In the genomic region with DNA sequence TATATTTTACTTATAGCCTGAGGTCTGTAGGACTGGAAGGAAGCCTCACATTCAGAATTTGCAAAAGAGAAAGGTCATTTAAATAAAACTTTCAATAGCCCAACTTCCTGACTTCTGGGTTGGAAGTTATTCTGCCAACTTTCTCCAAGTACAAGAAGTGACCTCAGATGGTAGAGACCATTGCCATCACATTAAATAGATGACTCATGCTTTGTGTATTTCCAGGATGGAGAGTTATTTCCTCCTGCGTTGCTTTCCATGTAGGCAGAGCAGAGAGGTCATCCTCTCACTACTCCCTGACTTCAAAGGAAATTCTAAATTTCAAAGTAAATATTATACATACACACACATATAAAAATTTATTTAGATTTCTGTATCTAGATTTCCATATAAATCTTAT, we compare ENCODE assay signal across 18 cellular contexts.
DNase-seq lines count a peak whose midpoint lies in the region; ATAC-seq lines count a peak whose summit lies in the region.
"Had no signal": no experiment of that assay in that cellular context is flagged by ENCODE, and none has a peak within 500 bp of the region (broad histone marks: within the 10 kb centered on the region; RNA-seq: fewer than 3 reads in every experiment).

No MANE protein-coding gene starts in this region.

- peak overlapping the region; percentile 48 for H3K27ac ChIP-seq in epithelial cell of prostate
- H3K27ac ChIP-seq: colonic mucosa, ovary had no signal

- peaks cover 4% of the 10 kb centered on the region for H3K9me3 Mint-ChIP-seq in activated T-cell treated with anti-CD3 and anti-CD28 coated beads, Interleukin-2, amount 50 U/mL, for 4 hours

- H3K4me1 Mint-ChIP-seq in activated T-cell treated with anti-CD3 and anti-CD28 coated beads, Interleukin-2, amount 50 U/mL, for 4 hours (ENCODE audit: low read depth) = no peaks in the 10 kb centered on the region
- H3K4me1 Mint-ChIP-seq: B cell; stimulated activated effector memory CD8-positive, alpha-beta T cell treated with anti-CD3 and anti-CD28 coated beads, Interleukin-12 subunit alpha, Interleukin-12 subunit beta, amount 100 ng/mL, for 72 hours had no signal

- DNase-seq in DMS53 (lab: John Stamatoyannopoulos, UW) (peak; percentile 77), NCI-H226 (peak; percentile 85), epithelial cell of prostate (ENCODE audit: low read depth, low spot score) (peak; percentile 5), lung microvascular endothelial cell (ENCODE audit: low read depth in 2 of 2) (peak; percentile 88 to 97), NCI-H2196 treated with DMSO at 0.1 percent for 48 hours (lab: John Stamatoyannopoulos, UW; ENCODE audit: unreplicated experiment) (no peak), NCI-H510A treated with DMSO at 0.1 percent for 48 hours (lab: John Stamatoyannopoulos, UW) (no peak)
- no peak for DNase-seq in activated T-cell treated with anti-CD3 and anti-CD28 coated beads, Interleukin-2, amount 50 U/mL, for 4 hours
- DNase-seq: activated naive CD4-positive, alpha-beta T cell treated with anti-CD3 and anti-CD28 coated beads for 36 hours; colonic mucosa; DMS79; glutamatergic neuron; NCI-H1417 treated with DMSO at 0.1 percent for 48 hours; NCI-H69; ovary; stimulated activated CD4-positive, alpha-beta T cell treated with anti-CD3 and anti-CD28 coated beads, Interleukin-1b, Interleukin-23, amount 100 ng/mL, for 48 hours had no signal

- no peak overlapping the region for H3K4me3 Mint-ChIP-seq in activated T-cell treated with anti-CD3 and anti-CD28 coated beads, Interleukin-2, amount 50 U/mL, for 4 hours
- H3K4me3 Mint-ChIP-seq: activated naive CD4-positive, alpha-beta T cell treated with anti-CD3 and anti-CD28 coated beads for 36 hours; B cell; stimulated activated effector memory CD8-positive, alpha-beta T cell treated with anti-CD3 and anti-CD28 coated beads, Interleukin-12 subunit alpha, Interleukin-12 subunit beta, amount 100 ng/mL, for 72 hours had no signal

- H3K36me3 Mint-ChIP-seq in activated T-cell treated with anti-CD3 and anti-CD28 coated beads, Interleukin-2, amount 50 U/mL, for 4 hours (ENCODE audit: insufficient read depth) = no peaks in the 10 kb centered on the region
- H3K36me3 Mint-ChIP-seq: stimulated activated effector memory CD8-positive, alpha-beta T cell treated with anti-CD3 and anti-CD28 coated beads, Interleukin-12 subunit alpha, Interleukin-12 subunit beta, amount 100 ng/mL, for 72 hours had no signal

- H3K27me3 Mint-ChIP-seq in activated T-cell treated with anti-CD3 and anti-CD28 coated beads, Interleukin-2, amount 50 U/mL, for 4 hours (ENCODE audit: low read depth) = no peaks in the 10 kb centered on the region
- H3K27me3 Mint-ChIP-seq: B cell had no signal

- ATAC-seq in HG03565 (IDR thresholded peaks at IDR 0.05; ENCODE audit: unreplicated experiment) = no peak
- ATAC-seq in activated T-cell treated with anti-CD3 and anti-CD28 coated beads, Interleukin-2, amount 50 U/mL, for 4 hours = no peak
- ATAC-seq: stimulated activated effector memory CD8-positive, alpha-beta T cell treated with anti-CD3 and anti-CD28 coated beads, Interleukin-12 subunit alpha, Interleukin-12 subunit beta, amount 100 ng/mL, for 72 hours had no signal

Comparison
In these comparisons a context has a peak if more than half of its experiments do, and no peak if none do; other contexts are left out.
1. DNase-seq: peak in DMS53 (single experiment), NCI-H226 (single experiment), epithelial cell of prostate (single experiment) and lung microvascular endothelial cell (2 of 2); none in NCI-H2196 treated with DMSO at 0.1 percent for 48 hours (single experiment), NCI-H510A treated with DMSO at 0.1 percent for 48 hours (single experiment) and activated T-cell treated with anti-CD3 and anti-CD28 coated beads, Interleukin-2, amount 50 U/mL, for 4 hours (single experiment).